ENCODE assay signal across 14 cellular contexts in the genomic region with DNA sequence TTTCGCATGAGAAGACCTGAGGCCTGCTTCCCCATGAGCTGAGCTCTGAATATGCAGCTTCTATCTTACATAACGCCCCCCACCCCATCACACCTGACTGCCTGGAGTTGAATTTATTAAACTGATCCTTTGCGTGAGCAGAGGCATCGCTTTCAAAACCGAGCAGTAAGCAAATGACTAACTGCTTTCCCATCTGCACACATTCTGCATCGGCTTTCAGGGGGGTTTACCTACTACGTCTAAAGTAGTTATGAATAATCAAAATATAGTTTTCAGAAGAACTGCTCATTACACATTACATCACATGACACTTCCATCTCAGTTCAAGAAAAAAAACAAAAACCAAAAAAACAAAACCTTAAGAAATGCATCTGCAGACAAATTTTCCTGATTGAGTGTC. TPM values are rescaled to one million over a fixed set of nuclear protein-coding genes. Genes with fewer than 3 reads are reported as not detected.
DNase-seq lines count a peak whose midpoint lies in the region; ATAC-seq lines count a peak whose summit lies in the region.
"Had no signal": no experiment of that assay in that cellular context is flagged by ENCODE, and none has a peak within 500 bp of the region (broad histone marks: within the 10 kb centered on the region; RNA-seq: fewer than 3 reads in every experiment).

No MANE protein-coding gene starts in this region.

- intact Hi-C loops in Right ventricle myocardium inferior (cut with DNase I): no loop called here

- no peak for DNase-seq in activated CD4-positive, CD25-positive, alpha-beta regulatory T cell treated with anti-CD3 and anti-CD28 coated beads, Interleukin-2, amount 50 U/mL, for 72 hours
- DNase-seq in Right ventricle myocardium inferior (ENCODE audit: missing footprints) (no peak), GF-D8 (lab: John Stamatoyannopoulos, UW) (no peak)
- DNase-seq: activated CD4-positive, alpha-beta T cell treated with anti-CD3 and anti-CD28 coated beads for 1 hour; Calu3; kidney; NCI-H2171; SHP77 treated with DMSO at 0.1 percent for 48 hours; thyroid gland had no signal

- peak; percentile 71 to 77 for ATAC-seq in activated CD4-positive, CD25-positive, alpha-beta regulatory T cell treated with anti-CD3 and anti-CD28 coated beads, Interleukin-2, amount 50 U/mL, for 24 hours
- ATAC-seq in GM19328 (IDR thresholded peaks at IDR 0.05; ENCODE audit: unreplicated experiment) (peak; percentile 79), HG02759 (IDR thresholded peaks at IDR 0.05; ENCODE audit: unreplicated experiment) (peak; percentile 91), HG03575 (IDR thresholded peaks at IDR 0.05; ENCODE audit: extremely low read depth, insufficient number of reproducible peaks, low FRiP score, unreplicated experiment) (peak; percentile 50), GM21447 (IDR thresholded peaks at IDR 0.05; ENCODE audit: unreplicated experiment) (no peak), Right ventricle myocardium inferior (no peak)

RNA-seq across cellular contexts. Expression of gene EGR2, which starts 54.7 kb away (rescaled TPM):
- total RNA-seq in Right ventricle myocardium inferior: 1.0 TPM

Comparison
In these comparisons a context has a peak if more than half of its experiments do, and no peak if none do; other contexts are left out.
1. ATAC-seq: peak in activated CD4-positive, CD25-positive, alpha-beta regulatory T cell treated with anti-CD3 and anti-CD28 coated beads, Interleukin-2, amount 50 U/mL, for 24 hours (2 of 2), GM19328 (single experiment), HG02759 (single experiment) and HG03575 (single experiment); none in GM21447 (single experiment) and Right ventricle myocardium inferior (single experiment).